2 cellular contexts compared by ENCODE assay signal in genomic region chr20:47974234-47974878, GRCh38.
TF ChIP-seq lines count a peak whose summit lies in the region.

No MANE protein-coding gene starts in this region.

TF ChIP-seq in HepG2, 621 proteins besides CTCF, POLR2A, EP300 and RAD21 (continued from another document and continues in another):
- TF ChIP-seq YEATS2 (CRISPR knock-in tag; IDR thresholded peaks at IDR 0.05; ENCODE audit: borderline replicate concordance) (0 out of 2 replicates have a peak, but pooled peaks have one; percentile 1), ATF4 (CRISPR knock-in tag; IDR thresholded peaks at IDR 0.05) (no peak), ATAD3A (CRISPR knock-in tag; IDR thresholded peaks at IDR 0.05) (no peak), ZBTB40 (IDR thresholded peaks at IDR 0.05) (no peak), ZBTB40 (CRISPR knock-in tag; IDR thresholded peaks at IDR 0.05) (no peak), PRPF4 (IDR thresholded peaks at IDR 0.05; ENCODE audit: low read depth, low read length, poor library complexity, severe bottlenecking) (no peak), ZSCAN29 (CRISPR knock-in tag; conservative IDR thresholded peaks at IDR 0.05) (no peak), ZNF317 (CRISPR knock-in tag; IDR thresholded peaks at IDR 0.05) (no peak), GTF3A (CRISPR knock-in tag; conservative IDR thresholded peaks at IDR 0.05) (0 out of 2 replicates have a peak, but pooled peaks have one; percentile 7), TOPORS (CRISPR knock-in tag; IDR thresholded peaks at IDR 0.05) (no peak), FOXO4 (CRISPR knock-in tag; conservative IDR thresholded peaks at IDR 0.05) (no peak), SSRP1 (CRISPR knock-in tag; IDR thresholded peaks at IDR 0.05) (0 out of 2 replicates have a peak, but pooled peaks have one; percentile 20), ZNF784 (CRISPR knock-in tag; IDR thresholded peaks at IDR 0.05; ENCODE audit: borderline replicate concordance) (0 out of 2 replicates have a peak, but pooled peaks have one; percentile 3), ZNF431 (CRISPR knock-in tag; IDR thresholded peaks at IDR 0.05; ENCODE audit: borderline replicate concordance, low read depth) (no peak), ZNF3 (CRISPR knock-in tag; IDR thresholded peaks at IDR 0.05) (0 out of 2 replicates have a peak, but pooled peaks have one; percentile 2), ZNF773 (CRISPR knock-in tag; IDR thresholded peaks at IDR 0.05; ENCODE audit: borderline replicate concordance) (no peak)

TF ChIP-seq in WTC11, 78 proteins besides CTCF, POLR2A, EP300 and RAD21 (continued from another document):
- TF ChIP-seq ZNF425 (CRISPR knock-in tag; conservative IDR thresholded peaks at IDR 0.05), result no peak
- TF ChIP-seq TEAD4 (CRISPR knock-in tag; IDR thresholded peaks at IDR 0.05), result no peak
- TF ChIP-seq ELF4 (CRISPR knock-in tag; IDR thresholded peaks at IDR 0.05; ENCODE audit: low read depth), result no peak
- TF ChIP-seq IRF1 (CRISPR knock-in tag; IDR thresholded peaks at IDR 0.05), result no peak
TF ChIP-seq in WTC11: peak in this region for 0.
